In genomic region chr10:77392851-77393250, GRCh38 we compare ENCODE assay signal across 9 cellular contexts.
DNase-seq lines count a peak whose midpoint lies in the region; ATAC-seq and TF ChIP-seq lines count a peak whose summit lies in the region.
"Had no signal": no experiment of that assay in that cellular context is flagged by ENCODE, and none has a peak within 500 bp of the region (broad histone marks: within the 10 kb centered on the region; RNA-seq: fewer than 3 reads in every experiment).

No MANE protein-coding gene starts in this region.

- no peak overlapping the region for H4K5ac ChIP-seq in IMR-90 (ENCODE audit: low read depth, low read length)

- peak overlapping the region; percentile 90 for H3K23ac ChIP-seq in IMR-90 (ENCODE audit: low read depth, low read length)

- H3K4me1 ChIP-seq in IMR-90 (ENCODE audit: control insufficient read depth, insufficient read depth, low read length) = peaks cover 25% of the 10 kb centered on the region
- H3K4me1 ChIP-seq in thyroid gland = no peaks in the 10 kb centered on the region

- H3K56ac ChIP-seq in IMR-90 (ENCODE audit: extremely low read depth, insufficient read depth, low read length) = peak overlapping the region; percentile 90

- peak overlapping the region; percentile 55 for H2AFZ ChIP-seq in IMR-90 (replicated peaks; ENCODE audit: low read length, poor library complexity)

- H4K8ac ChIP-seq in IMR-90 (ENCODE audit: low read depth in 2 of 2, low read length in 2 of 2) = peak overlapping the region; percentile 68 to 89

- no TSS peak for BruUV-seq in IMR-90 (replicated peaks; lab: Mats Ljungman, UMichigan)

- TF ChIP-seq RAD21 in IMR-90 (IDR thresholded peaks at IDR 0.05; ENCODE audit: low read length) = peak; percentile 44

- peaks cover 4% of the 10 kb centered on the region; the same call in 1 of the 2 replicates for H4K20me1 ChIP-seq in IMR-90 (ENCODE audit: insufficient read depth, low read length)

- H3K9ac ChIP-seq in IMR-90 (ENCODE audit: low read depth, low read length) = no peak overlapping the region

- H3K4ac ChIP-seq in IMR-90 (ENCODE audit: low read depth, low read length) = peak overlapping the region; percentile 96

- peak; percentile 82 for ATAC-seq in IMR-90 (ENCODE audit: low read depth)
- peak; percentile 40 for ATAC-seq in left colon
- ATAC-seq in HG03196 (IDR thresholded peaks at IDR 0.05; ENCODE audit: unreplicated experiment) = no peak

- H3K36me3 ChIP-seq in IMR-90 (ENCODE audit: control insufficient read depth, insufficient read depth, low read length) (no peaks in the 10 kb centered on the region), thyroid gland (no peaks in the 10 kb centered on the region)

- peak overlapping the region; percentile 97 for H2BK120ac ChIP-seq in IMR-90 (ENCODE audit: low read depth, low read length)

- H3K14ac ChIP-seq in IMR-90 (replicated peaks; ENCODE audit: low read depth, low read length) = peak overlapping the region; percentile 77

- no peak for TF ChIP-seq CTCF in IMR-90 (conservative IDR thresholded peaks at IDR 0.05; ENCODE audit: low read depth, low read length)
- TF ChIP-seq CTCF in thyroid gland (IDR thresholded peaks at IDR 0.05) = no peak

- POLR2A ChIA-PET in IMR-90 (lab: Charles Lee; ENCODE audit: unreplicated experiment) = interaction anchor here (1.3 kb wide), 1 partner anchor 42 kb away, joined by 5 read pairs; no protein-coding TSS in a partner anchor

- in situ Hi-C loops in ACHN (cut with HindIII; ENCODE audit: low pct_ligation_motif_present, low pct_unique_long_range_greater_than_20kb, low sequenced_read_pairs) = no loop called here
- in situ Hi-C loops in IMR-90 (cut with MboI; ENCODE audit: low sequenced_read_pairs) = loop anchor here (10.0 kb wide), 1 partner anchor 218 kb away; no protein-coding TSS in a partner anchor

- no peaks in the 10 kb centered on the region for H3K27me3 ChIP-seq in IMR-90 (ENCODE audit: control insufficient read depth, insufficient read depth, low read length)
- H3K27me3 ChIP-seq in thyroid gland = no peaks in the 10 kb centered on the region

- TF ChIP-seq POLR2A in IMR-90 (IDR thresholded peaks at IDR 0.05; ENCODE audit: low read depth, low read length) (0 out of 2 replicates have a peak, but pooled peaks have one; percentile 28), thyroid gland (IDR thresholded peaks at IDR 0.05) (no peak)

- CTCF ChIA-PET in IMR-90 (lab: Yijun Ruan, JAX) = interaction anchor here (0.9 to 1.8 kb wide), 7 partner anchors 8 to 243 kb away, joined by 3 to 5 read pairs (median 4); no protein-coding TSS in a partner anchor

- H2BK15ac ChIP-seq in IMR-90 (ENCODE audit: low read depth, low read length) = peak overlapping the region; percentile 98; the same call in 2 of the 3 replicates

- no peak overlapping the region for H3K4me3 ChIP-seq in IMR-90 (ENCODE audit: insufficient read depth, low read depth, low read length)
- H3K4me3 ChIP-seq in thyroid gland (replicated peaks in 1 of 3) = no peak overlapping the region

- peak overlapping the region; percentile 85 for H2AK9ac ChIP-seq in IMR-90 (replicated peaks; ENCODE audit: low read depth, low read length, poor library complexity)

- H3K18ac ChIP-seq in IMR-90 (ENCODE audit: low read depth, low read length) = peak overlapping the region; percentile 10; the same call in 1 of the 2 replicates

- H4K91ac ChIP-seq in IMR-90 (ENCODE audit: insufficient read depth, low read depth, low read length) = peak overlapping the region; percentile 96

- peak overlapping the region; percentile 99 for H2BK20ac ChIP-seq in IMR-90 (ENCODE audit: low read depth, low read length)

- H3K79me1 ChIP-seq in IMR-90 (ENCODE audit: low read depth in 1 of 2, low read length in 2 of 2) = peaks cover 0 to 23% of the 10 kb centered on the region in 2 experiments; a peak in 3 of 4 replicates

- WGBS in IMR-90 (ENCODE audit: extremely low coverage in 2 of 2, insufficient read length in 1 of 2), 2 experiments = 0% methylated on average over 3 of the region's 6 CpGs; no CpG with 5 or more reads in 1 of the 2 experiments
- 60 to 73% methylated on average over 6 of the region's 6 CpGs for WGBS in thyroid gland, 2 donors

- peaks cover 25% of the 10 kb centered on the region for H3K9me1 ChIP-seq in IMR-90 (ENCODE audit: insufficient read depth, low read length)

- H3K9me3 ChIP-seq in IMR-90 (ENCODE audit: control insufficient read depth, insufficient read depth, low read length) (no peaks in the 10 kb centered on the region), thyroid gland (no peaks in the 10 kb centered on the region)

- H3K27ac ChIP-seq in IMR-90 (ENCODE audit: insufficient read depth, low read length) = peak overlapping the region; percentile 43
- no peak overlapping the region for H3K27ac ChIP-seq in thyroid gland

- dilution Hi-C loops in IMR-90 (cut with HindIII; ENCODE audit: low sequenced_read_pairs, unreplicated experiment) = no loop called here

- intact Hi-C loops in IMR-90 (cut with micrococcal nuclease) = loop anchor here (1.0 to 10.0 kb wide), 9 partner anchors 23 to 364 kb away; partner anchors contain the start of gene KCNMA1
- intact Hi-C loops in left colon (cut with DNase I, micrococcal nuclease) = loop anchor here (2.0 to 10.0 kb wide), 3 partner anchors 221 to 248 kb away; partner anchors contain the start of gene KCNMA1 (in 1 of the 2)
- intact Hi-C loops in thyroid gland (cut with DNase I) = loop anchor here (2.0 kb wide), 1 partner anchor 246 kb away; no protein-coding TSS in a partner anchor

- H3K4me2 ChIP-seq in IMR-90 (ENCODE audit: low read depth, low read length) = peak overlapping the region; percentile 38; the same call in 1 of the 2 replicates

- H2BK5ac ChIP-seq in IMR-90 (ENCODE audit: low read depth, low read length, poor library complexity, severe bottlenecking) = peak overlapping the region; percentile 93

- DNase-seq in ACHN = peak; percentile 97
- peak; percentile 98 for DNase-seq in IMR-90
- DNase-seq in amniotic stem cell (lab: John Stamatoyannopoulos, UW) = peak; percentile 98
- DNase-seq in left colon = no peak
- no peak for DNase-seq in D341Med (ENCODE audit: low spot score)
- DNase-seq in C1 segment of cervical spinal cord (lab: John Stamatoyannopoulos, UW) = no peak
- DNase-seq in thyroid gland = no peak
- DNase-seq: NCI-H187 had no signal

- H2AK5ac ChIP-seq in IMR-90 (ENCODE audit: low read depth, low read length) = peak overlapping the region; percentile 95

TF ChIP-seq in IMR-90, 13 proteins besides CTCF, POLR2A, EP300 and RAD21:
- TF ChIP-seq NFE2L2 (IDR thresholded peaks at IDR 0.05; ENCODE audit: low read depth, low read length) (no peak), BHLHE40 (IDR thresholded peaks at IDR 0.05; ENCODE audit: low read depth, low read length) (peak; percentile 70), ELK1 (IDR thresholded peaks at IDR 0.05; ENCODE audit: borderline replicate concordance, low read depth, low read length) (no peak), CEBPB (IDR thresholded peaks at IDR 0.05; ENCODE audit: low read depth, low read length) (no peak), RFX5 (IDR thresholded peaks at IDR 0.05; ENCODE audit: low read depth, low read length) (no peak), CHD1 (IDR thresholded peaks at IDR 0.05; ENCODE audit: low read depth, low read length) (peak; percentile 40; the same call in 1 of the 2 replicates), FOS (IDR thresholded peaks at IDR 0.05; ENCODE audit: low read depth, low read length) (peak; percentile 81), SMC3 (IDR thresholded peaks at IDR 0.05; ENCODE audit: low read depth, low read length) (no peak; the same call in 1 of the 2 replicates), MAZ (IDR thresholded peaks at IDR 0.05; ENCODE audit: borderline replicate concordance, low read depth, low read length) (peak; percentile 53; the same call in 1 of the 2 replicates), USF2 (IDR thresholded peaks at IDR 0.05; ENCODE audit: low read depth, low read length) (no peak), MAFK (IDR thresholded peaks at IDR 0.05; ENCODE audit: low read depth, low read length) (no peak), RCOR1 (IDR thresholded peaks at IDR 0.05; ENCODE audit: insufficient replicate concordance, low read length) (peak; percentile 72)

Comparison
In these comparisons a context has a peak if more than half of its experiments do, and no peak if none do; other contexts are left out.
1. DNase-seq: peak in ACHN (single experiment), IMR-90 (single experiment) and amniotic stem cell (single experiment); none in left colon (0 of 2), D341Med (single experiment), C1 segment of cervical spinal cord (0 of 14) and thyroid gland (0 of 2).